Comparison of ENCODE assay signal across 8 cellular contexts in genomic region chr9:137189297-137190295, GRCh38. TPM values are rescaled to one million over a fixed set of nuclear protein-coding genes. Genes with fewer than 3 reads are reported as not detected.
DNase-seq lines count a peak whose midpoint lies in the region; ATAC-seq and TF ChIP-seq lines count a peak whose summit lies in the region.

No MANE protein-coding gene starts in this region.

- H3K27ac ChIP-seq in HEK293 (ENCODE audit: extremely low read depth, low read depth, low read length) = peak overlapping the region; percentile 92
- H3K27ac ChIP-seq in iPS DF 6.9 (ENCODE audit: low read length) = no peak overlapping the region
- peak overlapping the region; percentile 94 to 99 (median 98) for H3K27ac ChIP-seq in spleen

- H3K4me1 ChIP-seq in HEK293 (ENCODE audit: control insufficient read depth, insufficient read depth, low read length) = peaks cover 14% of the 10 kb centered on the region
- peaks cover 6% of the 10 kb centered on the region for H3K4me1 ChIP-seq in iPS DF 6.9 (ENCODE audit: control insufficient read depth, insufficient read depth, low read length)
- peaks cover 29 to 70% (median 51%) of the 10 kb centered on the region in 6 donors for H3K4me1 ChIP-seq in spleen

- no peaks in the 10 kb centered on the region for H3K27me3 Mint-ChIP-seq in WTC11 (ENCODE audit: low read depth)

- ATAC-seq in WTC11 = no peak

- no peaks in the 10 kb centered on the region for H3K9me3 ChIP-seq in HEK293 (ENCODE audit: control insufficient read depth, insufficient read depth, low read depth, low read length)
- H3K9me3 ChIP-seq in iPS DF 6.9 (ENCODE audit: control insufficient read depth, insufficient read depth, low read length) = no peaks in the 10 kb centered on the region
- H3K9me3 ChIP-seq in spleen = no peaks in the 10 kb centered on the region

- POLR2A ChIA-PET in HEK293 (lab: Yijun Ruan, JAX) (interaction anchor here (0.5 to 7.1 kb wide), 28 partner anchors 9 to 415 kb away, joined by 3 to 178 read pairs (median 5); partner anchors contain the start of genes LRRC26, MAN1B1, MRPL41 and NDOR1), WTC11 (lab: Charles Lee) (interaction anchor here (0.7 to 2.3 kb wide), 7 partner anchors 11 to 51 kb away, joined by 3 to 13 read pairs (median 4); partner anchors contain the start of genes NDOR1, RNF224, TMEM203 and TPRN)

- no peak for TF ChIP-seq POLR2A in spleen (IDR thresholded peaks at IDR 0.05)

- H3K4me3 Mint-ChIP-seq in WTC11 = peak overlapping the region; percentile 92

- peak overlapping the region; percentile 94; the same call in 1 of the 2 replicates for H3K27ac Mint-ChIP-seq in WTC11

- no peaks in the 10 kb centered on the region for H3K9me3 Mint-ChIP-seq in WTC11

- CTCF ChIA-PET in HEK293 (lab: Yijun Ruan, JAX) = interaction anchor here (0.7 to 3.5 kb wide), 16 partner anchors 8 to 461 kb away, joined by 3 to 22 read pairs (median 4); partner anchors contain the start of genes NDOR1, RNF224, TMEM203 and TPRN
- CTCF ChIA-PET in WTC11 (lab: Charles Lee) = interaction anchor here (0.6 to 3.2 kb wide), 28 partner anchors 9 to 295 kb away, joined by 3 to 24 read pairs (median 5); partner anchors contain the start of genes CYSRT1, EXD3, NDOR1 and NPDC1

- WGBS in iPS DF 6.9 (ENCODE audit: insufficient coverage, insufficient read length) = no CpG with 5 or more reads among the region's 23 CpGs
- WGBS in spleen, 5 donors = 34 to 53% (median 38%) methylated on average over 14 to 23 of the region's 23 CpGs

- H3K36me3 Mint-ChIP-seq in WTC11 = no peaks in the 10 kb centered on the region; the same call in 1 of the 2 replicates

- DNase-seq in WTC11 (ENCODE audit: low spot score) = no peak
- no peak for DNase-seq in iPS DF 6.9 (ENCODE audit: low read depth, low spot score)
- DNase-seq in spleen = no peak
- DNase-seq in LoVo (ENCODE audit: low spot score) = no peak
- DNase-seq in medulla oblongata (ENCODE audit: extremely low spot score) = no peak
- no peak for DNase-seq in SHP77 (lab: John Stamatoyannopoulos, UW)
- DNase-seq in NCI-H774 (lab: John Stamatoyannopoulos, UW) = no peak

- TF ChIP-seq CTCF in HEK293 (tag by site-specific recombination; IDR thresholded peaks at IDR 0.05) (no peak), WTC11 (IDR thresholded peaks at IDR 0.05) (no peak), spleen (IDR thresholded peaks at IDR 0.05 in 8 of 11, conservative IDR thresholded peaks at IDR 0.05 in 3 of 11) (no peak)

- H3K27me3 ChIP-seq in iPS DF 6.9 (ENCODE audit: control insufficient read depth, insufficient read depth, low read length) (no peaks in the 10 kb centered on the region), spleen (replicated peaks in 1 of 7) (no peaks in the 10 kb centered on the region)

- H3K4me1 Mint-ChIP-seq in WTC11 = peaks cover 20% of the 10 kb centered on the region

- intact Hi-C loops in spleen (cut with DNase I; ENCODE audit: low total_unique reads) = no loop called here

- H3K4me3 ChIP-seq in HEK293 (ENCODE audit: low read depth, low read length) (peak overlapping the region; percentile 92), iPS DF 6.9 (ENCODE audit: low read length) (peak overlapping the region; percentile 95; the same call in 1 of the 2 replicates), spleen (peak overlapping the region; percentile 75 to 100 (median 96))

- H3K36me3 ChIP-seq in HEK293 (ENCODE audit: control insufficient read depth in 2 of 2, insufficient read depth in 1 of 2, low read length in 2 of 2) (peaks cover 0 to 60% of the 10 kb centered on the region in 2 experiments; a peak in 1 of 3 replicates), iPS DF 6.9 (ENCODE audit: control insufficient read depth, insufficient read depth, low read length) (peaks cover 9% of the 10 kb centered on the region; the same call in 1 of the 2 replicates), spleen (peaks cover 0 to 60% (median 31%) of the 10 kb centered on the region in 6 donors)

TF ChIP-seq in HEK293, 187 proteins besides CTCF, POLR2A, EP300 and RAD21 (continues in another document):
- TF ChIP-seq ZNF292 (tag by site-specific recombination; IDR thresholded peaks at IDR 0.05; ENCODE audit: borderline replicate concordance, low read depth) (no peak), ZNF701 (tag by site-specific recombination; IDR thresholded peaks at IDR 0.05) (no peak), AEBP2 (tag by site-specific recombination; IDR thresholded peaks at IDR 0.05; ENCODE audit: borderline replicate concordance) (no peak), EGR2 (tag by site-specific recombination; IDR thresholded peaks at IDR 0.05; ENCODE audit: low read depth) (no peak), ZNF362 (tag by site-specific recombination; IDR thresholded peaks at IDR 0.05) (no peak), SP2 (tag by site-specific recombination; IDR thresholded peaks at IDR 0.05) (no peak), GLIS2 (tag by site-specific recombination; IDR thresholded peaks at IDR 0.05) (peak; percentile 53), ZNF629 (tag by site-specific recombination; IDR thresholded peaks at IDR 0.05) (no peak), ZEB2 (tag by site-specific recombination; IDR thresholded peaks at IDR 0.05) (0 out of 2 replicates have a peak, but pooled peaks have one; percentile 3)

TF ChIP-seq in WTC11, 78 proteins besides CTCF, POLR2A, EP300 and RAD21:
- TF ChIP-seq FOXK1 (CRISPR knock-in tag; IDR thresholded peaks at IDR 0.05) = peak; percentile 60; the same call in 1 of the 2 replicates
- no peak for TF ChIP-seq SMAD4 (CRISPR knock-in tag; IDR thresholded peaks at IDR 0.05)

RNA-seq across cellular contexts. Expression of gene SSNA1, which starts 1.1 kb away (rescaled TPM):
- total RNA-seq in WTC11 (2021) (102 to 105 TPM (median 103 TPM) in 3 replicates), spleen (10 to 100 TPM; 38.2 to 54.3 (median 43.0) TPM)
- 100 to 1,000 TPM in 1 of 3 donors, 10 to 100 TPM in 2; 82.0 to 109 (median 99.6) TPM for polyA plus RNA-seq in spleen

RNA-seq across cellular contexts. Expression of gene ANAPC2, which starts 1.2 kb away (rescaled TPM):
- total RNA-seq in WTC11 (2021) (61.0 to 80.9 TPM (median 61.2 TPM) in 3 replicates), spleen (10 to 100 TPM; 38.4 to 93.0 (median 62.2) TPM)
- 10 to 100 TPM; 27.8 to 67.4 (median 48.5) TPM for polyA plus RNA-seq in spleen

RNA-seq across cellular contexts. Expression of gene TPRN, which starts 10.9 kb away (rescaled TPM):
- total RNA-seq in WTC11 (2021) = 33.4 to 43.1 TPM (median 38.1 TPM) in 3 replicates
- total RNA-seq in spleen = 1 to 10 TPM; 6.3 to 9.6 (median 7.2) TPM
- polyA plus RNA-seq in spleen = 10 to 100 TPM in 1 of 3 donors, 1 to 10 TPM in 2; 4.5 to 10.7 (median 4.7) TPM

RNA-seq across cellular contexts. Expression of gene TMEM203, which starts 15.9 kb away (rescaled TPM):
- total RNA-seq in WTC11 (2021) (46.7 to 50.6 TPM (median 47.4 TPM) in 3 replicates), spleen (10 to 100 TPM; 28.4 to 37.9 (median 34.6) TPM)
- polyA plus RNA-seq in spleen = 10 to 100 TPM; 37.4 to 50.1 (median 44.9) TPM

RNA-seq across cellular contexts. Expression of gene NDOR1, which starts 15.9 kb away (rescaled TPM):
- total RNA-seq in WTC11 (2021) = 40.3 to 49.0 TPM (median 43.2 TPM) in 3 replicates
- 10 to 100 TPM; 14.2 to 28.7 (median 21.6) TPM for total RNA-seq in spleen
- 10 to 100 TPM in 1 of 3 donors, 1 to 10 TPM in 2; 6.3 to 21.7 (median 9.0) TPM for polyA plus RNA-seq in spleen
